Comparison of ENCODE assay signal across 26 cellular contexts in genomic region chr14:93094121-93094918, GRCh38. TPM values are rescaled to one million over a fixed set of nuclear protein-coding genes. Genes with fewer than 3 reads are reported as not detected.
DNase-seq lines count a peak whose midpoint lies in the region; ATAC-seq, FAIRE-seq and TF ChIP-seq lines count a peak whose summit lies in the region.
"Had no signal": no experiment of that assay in that cellular context is flagged by ENCODE, and none has a peak within 500 bp of the region (broad histone marks: within the 10 kb centered on the region; RNA-seq: fewer than 3 reads in every experiment).

No MANE protein-coding gene starts in this region.

- H3K9me3 ChIP-seq in lower lobe of right lung, result no peaks in the 10 kb centered on the region
- H3K9me3 ChIP-seq: prostate gland, upper lobe of right lung had no signal

- no peaks in the 10 kb centered on the region for H3K27me3 ChIP-seq in lower lobe of right lung (ENCODE audit: low read depth)
- H3K27me3 ChIP-seq: hepatocyte, upper lobe of right lung had no signal

- H3K4me1 ChIP-seq in lower lobe of right lung, result peaks cover 18% of the 10 kb centered on the region
- H3K4me1 ChIP-seq: prostate gland had no signal

- H3K4me1 Mint-ChIP-seq in activated naive CD8-positive, alpha-beta T cell treated with anti-CD3 and anti-CD28 coated beads, Interleukin-2, amount 50 U/mL, for 24 hours, result peaks cover 32% of the 10 kb centered on the region
- H3K4me1 Mint-ChIP-seq in immature natural killer cell, result peaks cover 52 to 73% of the 10 kb centered on the region in 2 donors
- H3K4me1 Mint-ChIP-seq: activated CD4-positive, alpha-beta T cell treated with anti-CD3 and anti-CD28 coated beads for 36 hours had no signal

- no peak for TF ChIP-seq CTCF in lower lobe of right lung (IDR thresholded peaks at IDR 0.05)

- H3K4me3 Mint-ChIP-seq in activated naive CD8-positive, alpha-beta T cell treated with anti-CD3 and anti-CD28 coated beads, Interleukin-2, amount 50 U/mL, for 24 hours, result no peak overlapping the region
- H3K4me3 Mint-ChIP-seq in immature natural killer cell, result no peak overlapping the region
- H3K4me3 Mint-ChIP-seq: activated CD4-positive, alpha-beta T cell treated with anti-CD3 and anti-CD28 coated beads for 36 hours; activated naive CD4-positive, alpha-beta T cell treated with anti-CD3 and anti-CD28 coated beads, Interleukin-2, amount 50 U/mL, for 24 hours; activated T-helper 1 cell treated with anti-CD3 and anti-CD28 coated beads, Interleukin-12 subunit alpha, Interleukin-12 subunit beta, Interleukin-2, Interleukin-4 antibody, amounts not matched to agents 30 ng/mL and 10 ng/mL and 1 ng/mL, durations not matched to agents 14 hours and 24 hours and 36 hours; HFFc6 had no signal

- no peaks in the 10 kb centered on the region for H3K9me3 Mint-ChIP-seq in activated naive CD8-positive, alpha-beta T cell treated with anti-CD3 and anti-CD28 coated beads, Interleukin-2, amount 50 U/mL, for 24 hours
- H3K9me3 Mint-ChIP-seq in immature natural killer cell, result no peaks in the 10 kb centered on the region
- H3K9me3 Mint-ChIP-seq: activated naive CD4-positive, alpha-beta T cell treated with anti-CD3 and anti-CD28 coated beads, Interleukin-2, amount 50 U/mL, for 24 hours; activated T-helper 1 cell treated with anti-CD3 and anti-CD28 coated beads, Interleukin-12 subunit alpha, Interleukin-12 subunit beta, Interleukin-2, Interleukin-4 antibody, amounts not matched to agents 30 ng/mL and 10 ng/mL and 1 ng/mL, durations not matched to agents 14 hours and 24 hours and 36 hours; HFFc6 had no signal

- FAIRE-seq in H54 (lab: Jason Lieb, UNC), result no peak

- ATAC-seq in Right ventricle myocardium inferior (no peak), Right ventricle myocardium superior (ENCODE audit: poor library complexity) (no peak), lower lobe of right lung (no peak)
- no peak for ATAC-seq in activated naive CD8-positive, alpha-beta T cell treated with anti-CD3 and anti-CD28 coated beads, Interleukin-2, amount 50 U/mL, for 24 hours
- ATAC-seq: activated CD4-positive, alpha-beta T cell treated with anti-CD3 and anti-CD28 coated beads for 36 hours; upper lobe of right lung had no signal

- H3K27ac Mint-ChIP-seq in activated naive CD8-positive, alpha-beta T cell treated with anti-CD3 and anti-CD28 coated beads, Interleukin-2, amount 50 U/mL, for 24 hours, result peak overlapping the region; percentile 8
- peak overlapping the region in 4 of 6 donors; percentile 25 to 72 (median 46) for H3K27ac Mint-ChIP-seq in immature natural killer cell
- H3K27ac Mint-ChIP-seq: activated CD4-positive, alpha-beta T cell treated with anti-CD3 and anti-CD28 coated beads for 36 hours; activated naive CD4-positive, alpha-beta T cell treated with anti-CD3 and anti-CD28 coated beads, Interleukin-2, amount 50 U/mL, for 24 hours; activated T-helper 1 cell treated with anti-CD3 and anti-CD28 coated beads, Interleukin-12 subunit alpha, Interleukin-12 subunit beta, Interleukin-2, Interleukin-4 antibody, amounts not matched to agents 30 ng/mL and 10 ng/mL and 1 ng/mL, durations not matched to agents 14 hours and 24 hours and 36 hours; HFFc6 had no signal

- H3K27me3 Mint-ChIP-seq in activated naive CD8-positive, alpha-beta T cell treated with anti-CD3 and anti-CD28 coated beads, Interleukin-2, amount 50 U/mL, for 24 hours, result no peaks in the 10 kb centered on the region
- peaks cover 0 to 7% (median 2%) of the 10 kb centered on the region in 3 donors for H3K27me3 Mint-ChIP-seq in immature natural killer cell (ENCODE audit: low read depth in 3 of 3)
- H3K27me3 Mint-ChIP-seq: activated CD4-positive, alpha-beta T cell treated with anti-CD3 and anti-CD28 coated beads for 36 hours; activated naive CD4-positive, alpha-beta T cell treated with anti-CD3 and anti-CD28 coated beads, Interleukin-2, amount 50 U/mL, for 24 hours had no signal

- no peaks in the 10 kb centered on the region for H3K36me3 Mint-ChIP-seq in activated naive CD8-positive, alpha-beta T cell treated with anti-CD3 and anti-CD28 coated beads, Interleukin-2, amount 50 U/mL, for 24 hours (ENCODE audit: low read depth)
- H3K36me3 Mint-ChIP-seq in immature natural killer cell, result peaks cover 0 to 4% (median 0%) of the 10 kb centered on the region in 3 donors
- H3K36me3 Mint-ChIP-seq: activated naive CD4-positive, alpha-beta T cell treated with anti-CD3 and anti-CD28 coated beads, Interleukin-2, amount 50 U/mL, for 24 hours had no signal

- no peak overlapping the region for H3K4me3 ChIP-seq in lower lobe of right lung
- H3K4me3 ChIP-seq: hepatocyte, prostate gland, SK-N-MC, upper lobe of right lung had no signal

- no peaks in the 10 kb centered on the region for H3K36me3 ChIP-seq in lower lobe of right lung
- H3K36me3 ChIP-seq: prostate gland, upper lobe of right lung had no signal

- peak; percentile 43 for DNase-seq in Right ventricle myocardium inferior (ENCODE audit: missing footprints)
- DNase-seq in Right ventricle myocardium superior, result no peak
- DNase-seq in activated naive CD8-positive, alpha-beta T cell treated with anti-CD3 and anti-CD28 coated beads, Interleukin-2, amount 50 U/mL, for 24 hours, result no peak
- DNase-seq in immature natural killer cell, result no peak
- no peak for DNase-seq in substantia nigra (lab: John Stamatoyannopoulos, UW)
- no peak for DNase-seq in GDM1 (lab: John Stamatoyannopoulos, UW)
- no peak for DNase-seq in H54 (ENCODE audit: insufficient read length, low spot score)
- DNase-seq in lower lobe of right lung, result no peak
- DNase-seq: activated CD4-positive, alpha-beta T cell treated with anti-CD3 and anti-CD28 coated beads for 36 hours; cerebellar nuclear complex; effector CD4-positive, alpha-beta T cell; erythroblast; foreskin melanocyte; HFFc6; IMR-90; NCI-H1092; NCI-H187; NCI-H526 treated with DMSO at 0.1 percent for 48 hours; stimulated activated CD8-positive, alpha-beta memory T cell treated with anti-CD3 and anti-CD28 coated beads, Interleukin-4, amount 100 ng/mL, for 48 hours; T-helper 2 cell; upper lobe of right lung had no signal

- peak overlapping the region; percentile 77 for H3K27ac ChIP-seq in substantia nigra (ENCODE audit: low read depth, low read length, poor library complexity, severe bottlenecking)
- H3K27ac ChIP-seq in lower lobe of right lung, result no peak overlapping the region
- H3K27ac ChIP-seq: hepatocyte, prostate gland, SK-N-MC, upper lobe of right lung had no signal

- intact Hi-C loops in Right ventricle myocardium inferior (cut with DNase I), result no loop called here
- intact Hi-C loops in Right ventricle myocardium superior (cut with DNase I), result no loop called here
- intact Hi-C loops in lower lobe of right lung (cut with DNase I), result no loop called here

- no peak for TF ChIP-seq POLR2A in H54 (IDR thresholded peaks at IDR 0.05; ENCODE audit: low read depth, low read length)

RNA-seq across cellular contexts. Expression of gene ITPK1, which starts 21.4 kb away (rescaled TPM):
- 123 TPM for total RNA-seq in Right ventricle myocardium inferior
- total RNA-seq in Right ventricle myocardium superior, result 115 TPM
- polyA plus RNA-seq in immature natural killer cell, result 10 to 100 TPM; 19.5 to 53.0 (median 21.7) TPM
- 129 TPM for total RNA-seq in lower lobe of right lung
